ENCODE assay signal across 1 cellular context in the genomic region with DNA sequence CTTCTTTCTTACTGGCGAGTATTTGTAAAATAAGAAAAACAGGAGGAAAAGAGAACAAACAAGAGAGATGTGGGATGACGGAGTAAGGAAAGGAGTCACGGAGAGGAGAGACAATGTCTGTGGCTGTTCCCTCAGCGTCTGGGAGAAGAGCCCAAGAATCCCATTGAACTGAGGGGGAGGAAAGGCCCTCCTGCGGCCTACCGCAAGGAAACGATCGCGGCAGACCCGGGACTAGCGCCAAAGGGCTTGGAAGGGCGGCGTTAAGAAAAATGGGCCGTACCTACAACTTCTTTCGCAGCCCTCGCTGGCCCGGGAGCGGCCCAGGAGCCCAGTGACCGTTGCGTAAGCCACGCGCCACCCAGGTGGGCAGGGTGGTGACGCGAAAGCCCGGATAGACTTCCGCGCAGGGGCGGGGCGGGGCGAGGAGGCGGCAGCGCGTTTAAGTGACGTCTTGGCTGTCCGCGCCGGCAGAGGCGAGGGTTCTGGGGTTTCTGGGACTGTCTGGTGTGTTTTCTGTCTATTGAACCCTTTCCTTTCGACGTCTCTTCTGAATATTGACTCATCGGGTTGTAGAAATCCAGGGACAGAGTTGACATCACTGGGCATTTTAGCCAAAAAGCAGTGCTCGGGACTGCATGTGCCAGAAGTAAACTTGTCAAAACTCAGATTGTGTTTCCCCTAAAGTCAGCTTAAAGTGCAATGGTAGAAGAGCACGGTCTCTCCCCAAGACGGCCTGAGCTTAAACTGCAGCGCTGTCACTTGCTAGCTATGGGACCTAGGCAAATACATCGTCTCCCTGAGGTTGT.
A peak's percentile ranks its signal among the peaks of the same experiment; 100 is the strongest.
TF ChIP-seq lines count a peak whose summit lies in the region.

A gene with protein sequence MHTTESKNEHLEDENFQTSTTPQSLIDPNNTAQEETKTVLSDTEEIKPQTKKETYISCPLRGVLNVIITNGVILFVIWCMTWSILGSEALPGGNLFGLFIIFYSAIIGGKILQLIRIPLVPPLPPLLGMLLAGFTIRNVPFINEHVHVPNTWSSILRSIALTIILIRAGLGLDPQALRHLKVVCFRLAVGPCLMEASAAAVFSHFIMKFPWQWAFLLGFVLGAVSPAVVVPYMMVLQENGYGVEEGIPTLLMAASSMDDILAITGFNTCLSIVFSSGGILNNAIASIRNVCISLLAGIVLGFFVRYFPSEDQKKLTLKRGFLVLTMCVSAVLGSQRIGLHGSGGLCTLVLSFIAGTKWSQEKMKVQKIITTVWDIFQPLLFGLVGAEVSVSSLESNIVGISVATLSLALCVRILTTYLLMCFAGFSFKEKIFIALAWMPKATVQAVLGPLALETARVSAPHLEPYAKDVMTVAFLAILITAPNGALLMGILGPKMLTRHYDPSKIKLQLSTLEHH (minus strand): TSS at position 387 of the 806 bp plus-strand sequence. CDS start 27,994 bp downstream, outside the sequence.

TF ChIP-seq in HepG2, 621 proteins besides CTCF, POLR2A, EP300 and RAD21 (continued from another document and continues in another):
- TF ChIP-seq AKNA (CRISPR knock-in tag; IDR thresholded peaks at IDR 0.05; ENCODE audit: borderline replicate concordance) (no peak; the same call in 1 of the 2 replicates), ZNF775 (CRISPR knock-in tag; IDR thresholded peaks at IDR 0.05; ENCODE audit: borderline replicate concordance) (peak; percentile 79; the same call in 1 of the 2 replicates), ZNF768 (CRISPR knock-in tag; IDR thresholded peaks at IDR 0.05) (peak; percentile 64; the same call in 1 of the 2 replicates), HMGXB4 (CRISPR knock-in tag; IDR thresholded peaks at IDR 0.05; ENCODE audit: borderline replicate concordance in 1 of 2, low read depth in 1 of 2) (peak; percentile 71 to 85; a peak in 3 of 4 replicates), ZNF766 (CRISPR knock-in tag; IDR thresholded peaks at IDR 0.05; ENCODE audit: borderline replicate concordance) (peak; percentile 79; the same call in 1 of the 2 replicates), MTF1 (CRISPR knock-in tag; IDR thresholded peaks at IDR 0.05) (no peak), ZZZ3 (CRISPR knock-in tag; IDR thresholded peaks at IDR 0.05; ENCODE audit: borderline replicate concordance) (no peak), PATZ1 (CRISPR knock-in tag; IDR thresholded peaks at IDR 0.05) (peak; percentile 59), ZNF263 (CRISPR knock-in tag; IDR thresholded peaks at IDR 0.05) (no peak), REL (CRISPR knock-in tag; conservative IDR thresholded peaks at IDR 0.05) (no peak; the same call in 1 of the 2 replicates), ZBTB3 (CRISPR knock-in tag; IDR thresholded peaks at IDR 0.05; ENCODE audit: borderline replicate concordance, low read depth) (no peak; the same call in 1 of the 2 replicates), ZNF75D (CRISPR knock-in tag; IDR thresholded peaks at IDR 0.05; ENCODE audit: borderline replicate concordance) (0 out of 2 replicates have a peak, but pooled peaks have one; percentile 18), ZNF274 (CRISPR knock-in tag; IDR thresholded peaks at IDR 0.05) (peak; percentile 88), ZNF225 (CRISPR knock-in tag; IDR thresholded peaks at IDR 0.05) (peak; percentile 73; the same call in 1 of the 2 replicates), ATAD3A (CRISPR knock-in tag; IDR thresholded peaks at IDR 0.05) (no peak), PHF8 (CRISPR knock-in tag; IDR thresholded peaks at IDR 0.05) (peak; percentile 79), CHD2 (IDR thresholded peaks at IDR 0.05; ENCODE audit: low read depth, low read length) (no peak), FOSL2 (CRISPR knock-in tag; IDR thresholded peaks at IDR 0.05) (peak; percentile 56), ZNF547 (CRISPR knock-in tag; IDR thresholded peaks at IDR 0.05) (peak; percentile 47; the same call in 1 of the 2 replicates), DRAP1 (CRISPR knock-in tag; IDR thresholded peaks at IDR 0.05) (peak; percentile 65), PITX1 (CRISPR knock-in tag; IDR thresholded peaks at IDR 0.05) (peak; percentile 83), ADNP (CRISPR knock-in tag; IDR thresholded peaks at IDR 0.05) (no peak), THAP8 (CRISPR knock-in tag; IDR thresholded peaks at IDR 0.05; ENCODE audit: borderline replicate concordance) (peak; percentile 68; the same call in 1 of the 2 replicates), NBN (conservative IDR thresholded peaks at IDR 0.05) (no peak), ZSCAN31 (CRISPR knock-in tag; IDR thresholded peaks at IDR 0.05; ENCODE audit: low read depth) (0 out of 2 replicates have a peak, but pooled peaks have one; percentile 67)
- TF ChIP-seq, protein P1, sequence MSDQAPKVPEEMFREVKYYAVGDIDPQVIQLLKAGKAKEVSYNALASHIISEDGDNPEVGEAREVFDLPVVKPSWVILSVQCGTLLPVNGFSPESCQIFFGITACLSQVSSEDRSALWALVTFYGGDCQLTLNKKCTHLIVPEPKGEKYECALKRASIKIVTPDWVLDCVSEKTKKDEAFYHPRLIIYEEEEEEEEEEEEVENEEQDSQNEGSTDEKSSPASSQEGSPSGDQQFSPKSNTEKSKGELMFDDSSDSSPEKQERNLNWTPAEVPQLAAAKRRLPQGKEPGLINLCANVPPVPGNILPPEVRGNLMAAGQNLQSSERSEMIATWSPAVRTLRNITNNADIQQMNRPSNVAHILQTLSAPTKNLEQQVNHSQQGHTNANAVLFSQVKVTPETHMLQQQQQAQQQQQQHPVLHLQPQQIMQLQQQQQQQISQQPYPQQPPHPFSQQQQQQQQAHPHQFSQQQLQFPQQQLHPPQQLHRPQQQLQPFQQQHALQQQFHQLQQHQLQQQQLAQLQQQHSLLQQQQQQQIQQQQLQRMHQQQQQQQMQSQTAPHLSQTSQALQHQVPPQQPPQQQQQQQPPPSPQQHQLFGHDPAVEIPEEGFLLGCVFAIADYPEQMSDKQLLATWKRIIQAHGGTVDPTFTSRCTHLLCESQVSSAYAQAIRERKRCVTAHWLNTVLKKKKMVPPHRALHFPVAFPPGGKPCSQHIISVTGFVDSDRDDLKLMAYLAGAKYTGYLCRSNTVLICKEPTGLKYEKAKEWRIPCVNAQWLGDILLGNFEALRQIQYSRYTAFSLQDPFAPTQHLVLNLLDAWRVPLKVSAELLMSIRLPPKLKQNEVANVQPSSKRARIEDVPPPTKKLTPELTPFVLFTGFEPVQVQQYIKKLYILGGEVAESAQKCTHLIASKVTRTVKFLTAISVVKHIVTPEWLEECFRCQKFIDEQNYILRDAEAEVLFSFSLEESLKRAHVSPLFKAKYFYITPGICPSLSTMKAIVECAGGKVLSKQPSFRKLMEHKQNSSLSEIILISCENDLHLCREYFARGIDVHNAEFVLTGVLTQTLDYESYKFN (CRISPR knock-in tag; conservative IDR thresholded peaks at IDR 0.05) = 0 out of 2 replicates have a peak, but pooled peaks have one; percentile 39
- TF ChIP-seq, protein P2, sequence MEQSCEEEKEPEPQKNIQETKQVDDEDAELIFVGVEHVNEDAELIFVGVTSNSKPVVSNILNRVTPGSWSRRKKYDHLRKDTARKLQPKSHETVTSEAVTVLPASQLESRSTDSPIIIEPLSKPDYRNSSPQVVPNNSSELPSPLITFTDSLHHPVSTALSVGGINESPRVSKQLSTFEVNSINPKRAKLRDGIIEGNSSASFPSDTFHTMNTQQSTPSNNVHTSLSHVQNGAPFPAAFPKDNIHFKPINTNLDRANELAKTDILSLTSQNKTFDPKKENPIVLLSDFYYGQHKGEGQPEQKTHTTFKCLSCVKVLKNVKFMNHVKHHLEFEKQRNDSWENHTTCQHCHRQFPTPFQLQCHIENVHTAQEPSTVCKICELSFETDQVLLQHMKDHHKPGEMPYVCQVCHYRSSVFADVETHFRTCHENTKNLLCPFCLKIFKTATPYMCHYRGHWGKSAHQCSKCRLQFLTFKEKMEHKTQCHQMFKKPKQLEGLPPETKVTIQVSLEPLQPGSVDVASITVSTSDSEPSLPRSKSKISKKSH (CRISPR knock-in tag; IDR thresholded peaks at IDR 0.05; ENCODE audit: borderline replicate concordance) = peak; percentile 70; the same call in 1 of the 2 replicates
- TF ChIP-seq, protein P3, sequence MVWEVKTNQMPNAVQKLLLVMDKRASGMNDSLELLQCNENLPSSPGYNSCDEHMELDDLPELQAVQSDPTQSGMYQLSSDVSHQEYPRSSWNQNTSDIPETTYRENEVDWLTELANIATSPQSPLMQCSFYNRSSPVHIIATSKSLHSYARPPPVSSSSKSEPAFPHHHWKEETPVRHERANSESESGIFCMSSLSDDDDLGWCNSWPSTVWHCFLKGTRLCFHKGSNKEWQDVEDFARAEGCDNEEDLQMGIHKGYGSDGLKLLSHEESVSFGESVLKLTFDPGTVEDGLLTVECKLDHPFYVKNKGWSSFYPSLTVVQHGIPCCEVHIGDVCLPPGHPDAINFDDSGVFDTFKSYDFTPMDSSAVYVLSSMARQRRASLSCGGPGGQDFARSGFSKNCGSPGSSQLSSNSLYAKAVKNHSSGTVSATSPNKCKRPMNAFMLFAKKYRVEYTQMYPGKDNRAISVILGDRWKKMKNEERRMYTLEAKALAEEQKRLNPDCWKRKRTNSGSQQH (CRISPR knock-in tag; IDR thresholded peaks at IDR 0.05; ENCODE audit: low read depth) = 0 out of 2 replicates have a peak, but pooled peaks have one; percentile 38
